Comparison of ENCODE assay signal across 8 cellular contexts in the genomic region with DNA sequence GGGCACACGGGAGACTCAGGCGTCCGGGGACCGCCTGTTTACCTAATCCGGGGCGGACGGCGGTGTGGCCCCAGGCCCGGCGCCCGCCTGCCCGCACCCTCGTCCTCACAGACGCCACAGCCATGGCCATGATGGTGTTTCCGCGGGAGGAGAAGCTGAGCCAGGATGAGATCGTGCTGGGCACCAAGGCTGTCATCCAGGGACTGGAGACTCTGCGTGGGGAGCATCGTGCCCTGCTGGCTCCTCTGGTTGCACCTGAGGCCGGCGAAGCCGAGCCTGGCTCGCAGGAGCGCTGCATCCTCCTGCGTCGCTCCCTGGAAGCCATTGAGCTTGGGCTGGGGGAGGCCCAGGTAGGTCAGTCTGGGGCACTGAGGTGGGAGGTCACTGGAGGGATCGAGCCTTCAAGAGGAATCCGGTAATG. TPM values are rescaled to one million over a fixed set of nuclear protein-coding genes. Genes with fewer than 3 reads are reported as not detected.
A peak's percentile ranks its signal among the peaks of the same experiment; 100 is the strongest.
DNase-seq lines count a peak whose midpoint lies in the region; ATAC-seq and TF ChIP-seq lines count a peak whose summit lies in the region.

No MANE protein-coding gene starts in this region.

- no peaks in the 10 kb centered on the region for H3K9me3 ChIP-seq in SK-N-SH

- peak overlapping the region; percentile 88 to 99 for H3K4me3 ChIP-seq in SK-N-SH (ENCODE audit: low read depth in 2 of 2, low read length in 1 of 2)
- H3K4me3 ChIP-seq in fibroblast of villous mesenchyme (ENCODE audit: low read depth, low read length), result peak overlapping the region; percentile 92
- H3K4me3 ChIP-seq in retinal pigment epithelial cell (ENCODE audit: low read length), result peak overlapping the region; percentile 86

- DNase-seq in SK-N-SH, result no peak
- no peak for DNase-seq in fibroblast of villous mesenchyme (ENCODE audit: low read depth)
- DNase-seq in retinal pigment epithelial cell (ENCODE audit: low read depth), result no peak
- no peak for DNase-seq in DMS153 (lab: John Stamatoyannopoulos, UW)
- no peak for DNase-seq in effector CD4-positive, alpha-beta T cell
- DNase-seq in HK-2 (ENCODE audit: unreplicated experiment), result no peak

- TF ChIP-seq EP300 in SK-N-SH (IDR thresholded peaks at IDR 0.05; ENCODE audit: borderline replicate concordance in 1 of 2, low read depth in 1 of 2, low read length in 1 of 2), result no peak

- H3K27ac ChIP-seq in SK-N-SH (ENCODE audit: low read depth in 2 of 2, low read length in 1 of 2), result peak overlapping the region; percentile 76 to 85; a peak in 2 of 4 replicates

- CTCF ChIA-PET in SK-N-SH (lab: Yijun Ruan, JAX), result interaction anchor here (0.6 to 2.1 kb wide), 9 partner anchors 8 to 232 kb away, joined by 3 to 11 read pairs (median 3); partner anchors contain the start of genes CATSPER1 and RIN1

- peaks cover 26% of the 10 kb centered on the region for H3F3A ChIP-seq in SK-N-SH (replicated peaks; ENCODE audit: insufficient read depth)

- TF ChIP-seq CTCF in SK-N-SH (IDR thresholded peaks at IDR 0.05), result peak; percentile 8; the same call in 1 of the 2 replicates
- TF ChIP-seq CTCF in fibroblast of villous mesenchyme (IDR thresholded peaks at IDR 0.05; ENCODE audit: insufficient read depth, low read depth, low read length), result no peak
- no peak for TF ChIP-seq CTCF in retinal pigment epithelial cell (conservative IDR thresholded peaks at IDR 0.05; ENCODE audit: low read depth, low read length)

- peaks cover 19 to 37% of the 10 kb centered on the region in 2 experiments for H3K36me3 ChIP-seq in SK-N-SH (replicated peaks in 1 of 2; ENCODE audit: control insufficient read depth in 1 of 2, insufficient read depth in 2 of 2, low read length in 1 of 2)

- H3K27me3 ChIP-seq in SK-N-SH (ENCODE audit: insufficient read depth), result no peaks in the 10 kb centered on the region

- peaks cover 0 to 14% of the 10 kb centered on the region in 2 experiments; a peak in 2 of 4 replicates for H3K4me1 ChIP-seq in SK-N-SH (ENCODE audit: control insufficient read depth in 1 of 2, insufficient read depth in 2 of 2, low read depth in 1 of 2, low read length in 1 of 2)

- ATAC-seq in GM18519 (IDR thresholded peaks at IDR 0.05; ENCODE audit: low FRiP score, unreplicated experiment) (peak; percentile 4), HG02610 (IDR thresholded peaks at IDR 0.05; ENCODE audit: unreplicated experiment) (no peak)

- peaks cover 19% of the 10 kb centered on the region for H4K20me1 ChIP-seq in SK-N-SH (ENCODE audit: insufficient read depth)

- H3K79me2 ChIP-seq in SK-N-SH (ENCODE audit: insufficient read depth), result peaks cover 26% of the 10 kb centered on the region

- 7% methylated on average over 19 of the region's 28 CpGs for WGBS in SK-N-SH (ENCODE audit: low lambda C conversion rate)

- H3K9ac ChIP-seq in SK-N-SH, result peak overlapping the region; percentile 96

- H2AFZ ChIP-seq in SK-N-SH (ENCODE audit: low read depth), result no peak overlapping the region

- no peak for TF ChIP-seq RAD21 in SK-N-SH (IDR thresholded peaks at IDR 0.05; ENCODE audit: low read length)

- peak overlapping the region; percentile 100 for H3K4me2 ChIP-seq in SK-N-SH

- POLR2A ChIA-PET in SK-N-SH (lab: Yijun Ruan, JAX), result interaction anchor here (0.7 to 1.4 kb wide), 3 partner anchors 9 to 54 kb away, joined by 3 to 6 read pairs (median 3); no protein-coding TSS in a partner anchor

- H3K9me2 ChIP-seq in SK-N-SH, result no peaks in the 10 kb centered on the region

TF ChIP-seq in SK-N-SH, 30 proteins besides CTCF, POLR2A, EP300 and RAD21 (continues in another document):
- TF ChIP-seq POLR2AphosphoS5 (IDR thresholded peaks at IDR 0.05; ENCODE audit: low read depth, low read length) (no peak), FOSL2 (IDR thresholded peaks at IDR 0.05; ENCODE audit: borderline replicate concordance, low read depth) (no peak), ZBTB33 (IDR thresholded peaks at IDR 0.05; ENCODE audit: borderline replicate concordance, low read depth) (no peak), EZH2phosphoT487 (IDR thresholded peaks at IDR 0.05; ENCODE audit: borderline replicate concordance, low read depth) (no peak), TAF1 (IDR thresholded peaks at IDR 0.05; ENCODE audit: borderline replicate concordance, low read depth, low read length) (no peak), FOXM1 (IDR thresholded peaks at IDR 0.05; ENCODE audit: low read depth) (no peak), YY1 (IDR thresholded peaks at IDR 0.05; ENCODE audit: low read depth) (no peak), RXRA (IDR thresholded peaks at IDR 0.05; ENCODE audit: borderline replicate concordance, low read depth) (no peak), JUND (IDR thresholded peaks at IDR 0.05) (no peak), REST (IDR thresholded peaks at IDR 0.05; ENCODE audit: low read depth, low read length) (no peak), PBX3 (IDR thresholded peaks at IDR 0.05) (no peak), MEF2A (IDR thresholded peaks at IDR 0.05; ENCODE audit: borderline replicate concordance, low read depth) (no peak)
- TF ChIP-seq, protein P1, sequence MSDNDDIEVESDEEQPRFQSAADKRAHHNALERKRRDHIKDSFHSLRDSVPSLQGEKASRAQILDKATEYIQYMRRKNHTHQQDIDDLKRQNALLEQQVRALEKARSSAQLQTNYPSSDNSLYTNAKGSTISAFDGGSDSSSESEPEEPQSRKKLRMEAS (IDR thresholded peaks at IDR 0.05; ENCODE audit: low read depth), result no peak

RNA-seq across cellular contexts. Expression of gene KLC2, which starts 1.0 kb away (rescaled TPM):
- polyA plus RNA-seq in SK-N-SH (2012; rRNA removed), result 36.4 and 39.0 TPM in 2 replicates
- 17.0 and 26.6 TPM in 2 replicates for polyA plus RNA-seq in SK-N-SH (2012; cell fraction: cytosol; rRNA removed)
- 92.5 and 95.3 TPM in 2 replicates for polyA plus RNA-seq in SK-N-SH (2012; cell fraction: nucleus; rRNA removed)
- total RNA-seq in fibroblast of villous mesenchyme, result 18.7 and 24.6 TPM in 2 replicates

RNA-seq across cellular contexts. Expression of gene RAB1B, which starts 10.0 kb away (rescaled TPM):
- 204 and 208 TPM in 2 replicates for polyA plus RNA-seq in SK-N-SH (2012; rRNA removed)
- polyA plus RNA-seq in SK-N-SH (2012; cell fraction: cytosol; rRNA removed), result 90.6 and 132 TPM in 2 replicates
- polyA plus RNA-seq in SK-N-SH (2012; cell fraction: nucleus; rRNA removed), result 85.5 and 96.0 TPM in 2 replicates
- total RNA-seq in fibroblast of villous mesenchyme, result 88.9 and 89.5 TPM in 2 replicates

RNA-seq across cellular contexts. Expression of gene CNIH2, which starts 19.5 kb away (rescaled TPM):
- polyA plus RNA-seq in SK-N-SH (2012; rRNA removed), result 7.4 and 11.8 TPM in 2 replicates
- polyA plus RNA-seq in SK-N-SH (2012; cell fraction: cytosol; rRNA removed), result 9.1 and 9.3 TPM in 2 replicates
- 11.9 and 12.3 TPM in 2 replicates for polyA plus RNA-seq in SK-N-SH (2012; cell fraction: nucleus; rRNA removed)
- total RNA-seq in fibroblast of villous mesenchyme, result 0.43 and 0.64 TPM in 2 replicates

RNA-seq across cellular contexts. Expression of gene YIF1A, which starts 30.5 kb away (rescaled TPM):
- polyA plus RNA-seq in SK-N-SH (2012; rRNA removed), result 115 and 123 TPM in 2 replicates
- 49.5 and 87.8 TPM in 2 replicates for polyA plus RNA-seq in SK-N-SH (2012; cell fraction: cytosol; rRNA removed)
- polyA plus RNA-seq in SK-N-SH (2012; cell fraction: nucleus; rRNA removed), result 159 and 164 TPM in 2 replicates
- 187 and 189 TPM in 2 replicates for total RNA-seq in fibroblast of villous mesenchyme

RNA-seq across cellular contexts. Expression of gene TMEM151A, which starts 33.2 kb away (rescaled TPM):
- 0.29 and 0.35 TPM in 2 replicates for polyA plus RNA-seq in SK-N-SH (2012; rRNA removed)
- 0.12 and 0.26 TPM in 2 replicates for polyA plus RNA-seq in SK-N-SH (2012; cell fraction: cytosol; rRNA removed)
- polyA plus RNA-seq in SK-N-SH (2012; cell fraction: nucleus; rRNA removed), result 0.56 and 0.69 TPM in 2 replicates
- under 0.01 TPM in 1 of 2 replicates, not detected in the other for total RNA-seq in fibroblast of villous mesenchyme
